In the genomic region with DNA sequence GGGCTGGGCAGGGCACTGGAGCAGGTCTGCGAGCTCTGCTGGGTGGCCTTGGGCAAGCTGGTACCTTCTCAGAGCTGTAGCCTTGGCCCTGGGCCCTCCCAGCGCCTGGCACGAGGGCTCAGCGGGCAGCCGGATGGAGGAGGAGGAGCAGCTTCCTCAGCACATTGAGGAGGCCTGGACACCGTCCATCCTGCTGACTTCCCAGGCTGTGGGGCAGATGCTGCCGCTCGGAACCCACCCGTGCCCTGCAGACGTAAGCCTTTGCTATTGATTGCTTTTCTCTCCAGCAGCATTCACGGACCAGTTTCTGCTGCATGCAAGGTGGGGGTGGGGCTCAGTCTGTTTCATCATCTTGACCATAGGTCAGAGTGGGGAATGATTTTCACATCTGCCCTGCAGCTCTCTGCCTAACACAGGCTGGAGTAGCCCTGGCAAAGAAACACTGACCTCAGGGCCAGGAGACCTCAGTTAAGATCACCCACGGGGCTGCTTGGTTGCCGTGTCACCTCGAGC, we compare ENCODE assay signal across 29 cellular contexts.
DNase-seq lines count a peak whose midpoint lies in the region; ATAC-seq, FAIRE-seq and TF ChIP-seq lines count a peak whose summit lies in the region.
"Had no signal": no experiment of that assay in that cellular context is flagged by ENCODE, and none has a peak within 500 bp of the region (broad histone marks: within the 10 kb centered on the region; RNA-seq: fewer than 3 reads in every experiment).

No MANE protein-coding gene starts in this region.

- H3K4me2 ChIP-seq in H1 (ENCODE audit: insufficient read depth in 1 of 2, low read depth in 2 of 2, low read length in 2 of 2) = no peak overlapping the region
- H3K4me2 ChIP-seq in HepG2 (ENCODE audit: low read depth, low read length) = peak overlapping the region; percentile 75

- peaks cover 0 to 19% (median 5%) of the 10 kb centered on the region in 4 experiments; a peak in 4 of 7 replicates for H3K4me1 ChIP-seq in H1 (replicated peaks in 1 of 4; ENCODE audit: control insufficient read depth in 3 of 4, insufficient read depth in 4 of 4, low read length in 3 of 4)
- peaks cover 67% of the 10 kb centered on the region for H3K4me1 ChIP-seq in HepG2 (ENCODE audit: insufficient read depth, low read length)
- H3K4me1 ChIP-seq: gastrocnemius medialis, tibial artery had no signal

- H3K27me3 ChIP-seq in H1 (replicated peaks in 1 of 4; ENCODE audit: control insufficient read depth in 3 of 4, extremely low read depth in 1 of 4, insufficient read depth in 3 of 4, low read length in 3 of 4) (peaks cover 0 to 2% (median 0%) of the 10 kb centered on the region in 4 experiments; a peak in 1 of 7 replicates), HepG2 (ENCODE audit: control insufficient read depth in 1 of 2, insufficient read depth in 2 of 2, low read length in 2 of 2) (peaks cover 4 to 15% of the 10 kb centered on the region in 2 experiments)
- H3K27me3 ChIP-seq: right atrium auricular region had no signal

- no peak overlapping the region for H2BK5ac ChIP-seq in H1 (ENCODE audit: low read depth, low read length)

- no peak overlapping the region for H2BK120ac ChIP-seq in H1 (replicated peaks; ENCODE audit: low read depth, low read length)

- H2BK12ac ChIP-seq in H1 (ENCODE audit: low read depth, low read length) = no peak overlapping the region

- no peak overlapping the region for H4K8ac ChIP-seq in H1 (ENCODE audit: extremely low read depth, insufficient read depth, low read length)

- H3K9me3 ChIP-seq in H1 (ENCODE audit: insufficient read depth in 2 of 2, low read depth in 1 of 2, low read length in 1 of 2) = no peaks in the 10 kb centered on the region
- no peaks in the 10 kb centered on the region for H3K9me3 ChIP-seq in HepG2 (ENCODE audit: low read length)
- H3K9me3 ChIP-seq: gastrocnemius medialis, mucosa of descending colon, right atrium auricular region, stomach, tibial artery had no signal

- no peak overlapping the region for H3K56ac ChIP-seq in H1 (replicated peaks; ENCODE audit: insufficient read length, low read depth, low read length)

- TF ChIP-seq CTCF in H1 (IDR thresholded peaks at IDR 0.05; ENCODE audit: control extremely low read depth in 1 of 3, insufficient read depth in 1 of 3, low read depth in 1 of 3, low read length in 3 of 3) = no peak
- TF ChIP-seq CTCF in HepG2 (CRISPR knock-in tag; IDR thresholded peaks at IDR 0.05) = no peak

- no peaks in the 10 kb centered on the region for H3K36me3 ChIP-seq in H1 (ENCODE audit: control insufficient read depth in 2 of 4, insufficient read depth in 4 of 4, low read length in 3 of 4)
- no peaks in the 10 kb centered on the region for H3K36me3 ChIP-seq in HepG2 (replicated peaks in 1 of 2; ENCODE audit: control insufficient read depth in 1 of 2, insufficient read depth in 2 of 2, low read length in 2 of 2)
- H3K36me3 ChIP-seq: cardiac muscle cell, gastrocnemius medialis, right atrium auricular region, stomach, tibial artery had no signal

- no peak overlapping the region for H3K4me3 Mint-ChIP-seq in activated T-cell treated with anti-CD3 and anti-CD28 coated beads, Interleukin-2, amount 50 U/mL, for 72 hours
- H3K4me3 Mint-ChIP-seq: activated naive CD8-positive, alpha-beta T cell treated with anti-CD3 and anti-CD28 coated beads, Interleukin-2, amount 10 ng/mL, durations not matched to agents 7 days and 5 days; dendritic cell treated with granulocyte-macrophage colony-stimulating factor and Interleukin-4, amounts not matched to agents 40 ng/mL and 50 ng/mL, for 4 days; natural killer cell treated with Interleukin-12 subunit alpha and Interleukin-12 subunit beta and Interleukin-15 and Interleukin-18, amount 100 ng/mL, for 72 hours; T-helper 2 cell treated with Interferon-gamma antibody and Interleukin-4, amounts not matched to agents 5 μg/mL and 100 μg/mL, for 36 hours had no signal

- H3K4me1 Mint-ChIP-seq in activated T-cell treated with anti-CD3 and anti-CD28 coated beads, Interleukin-2, amount 50 U/mL, for 72 hours (ENCODE audit: low read depth) = no peaks in the 10 kb centered on the region
- H3K4me1 Mint-ChIP-seq: activated naive CD8-positive, alpha-beta T cell treated with anti-CD3 and anti-CD28 coated beads, Interleukin-2, amount 10 ng/mL, durations not matched to agents 7 days and 5 days had no signal

- H3K36me3 Mint-ChIP-seq in activated T-cell treated with anti-CD3 and anti-CD28 coated beads, Interleukin-2, amount 50 U/mL, for 72 hours (ENCODE audit: insufficient read depth in 2 of 2) = no peaks in the 10 kb centered on the region
- H3K36me3 Mint-ChIP-seq: activated naive CD8-positive, alpha-beta T cell treated with anti-CD3 and anti-CD28 coated beads, Interleukin-2, amount 10 ng/mL, durations not matched to agents 7 days and 5 days; natural killer cell treated with Interleukin-12 subunit alpha and Interleukin-12 subunit beta and Interleukin-15 and Interleukin-18, amount 100 ng/mL, for 72 hours had no signal

- no TSS peak for BruUV-seq in HepG2 (replicated peaks; lab: Mats Ljungman, UMichigan)

- TF ChIP-seq POLR2A in H1 (IDR thresholded peaks at IDR 0.05; ENCODE audit: control extremely low read depth in 1 of 2, low read depth in 2 of 2, low read length in 2 of 2) (no peak), HepG2 (IDR thresholded peaks at IDR 0.05; ENCODE audit: insufficient read depth in 1 of 2, low read depth in 2 of 2, low read length in 2 of 2) (no peak)

- H4K5ac ChIP-seq in H1 (ENCODE audit: insufficient read length, low read depth, low read length) = no peak overlapping the region

- no peak overlapping the region for H2AK5ac ChIP-seq in H1 (ENCODE audit: low read depth, low read length)

- DNase-seq in GM04503 (ENCODE audit: low read depth) (peak; percentile 4), H1 (ENCODE audit: low read depth in 1 of 2, low spot score in 2 of 2) (no peak), HepG2 (ENCODE audit: low spot score) (peak; percentile 41), retina (peak; percentile 64), posterior vena cava (ENCODE audit: low spot score) (no peak)
- DNase-seq in activated naive CD4-positive, alpha-beta T cell treated with Interleukin-2 at 50 U/mL for 16 hours = no peak
- no peak for DNase-seq in activated T-cell treated with anti-CD3 and anti-CD28 coated beads, Interleukin-2, amount 50 U/mL, for 72 hours
- DNase-seq: ACHN; activated CD8-positive, alpha-beta memory T cell treated with anti-CD3 and anti-CD28 coated beads for 24 hours; activated effector memory CD4-positive, alpha-beta T cell treated with anti-CD3 and anti-CD28 coated beads, Interleukin-2, amount 50 U/mL, for 16 hours; activated naive CD8-positive, alpha-beta T cell treated with anti-CD3 and anti-CD28 coated beads, Interleukin-2, amount 10 ng/mL, durations not matched to agents 7 days and 5 days; activated T-cell treated with anti-CD3 and anti-CD28 coated beads for 4 hours; DMS153; gastrocnemius medialis; mucosa of descending colon; NCI-H2107; SHP77 treated with DMSO at 0.1 percent for 48 hours; stomach; tibial artery had no signal

- H2AFZ ChIP-seq in H1 (ENCODE audit: low read length) (no peak overlapping the region), HepG2 (ENCODE audit: low read length) (no peak overlapping the region)

- peaks cover 17% of the 10 kb centered on the region for H3K27me3 Mint-ChIP-seq in activated T-cell treated with anti-CD3 and anti-CD28 coated beads, Interleukin-2, amount 50 U/mL, for 72 hours (ENCODE audit: low read depth)

- intact Hi-C loops in HepG2 (cut with micrococcal nuclease; ENCODE audit: unreplicated experiment) (no loop called here), posterior vena cava (cut with DNase I) (no loop called here)

- no peak overlapping the region for H3K18ac ChIP-seq in H1 (ENCODE audit: extremely low read depth, low read length)

- no peak overlapping the region for H3K23ac ChIP-seq in H1 (ENCODE audit: insufficient read length)

- CTCF ChIA-PET in H1 (lab: Charles Lee; ENCODE audit: partially characterized antibody) (interaction anchor here (1.1 to 2.4 kb wide), 5 partner anchors 11 to 326 kb away, joined by 3 to 9 read pairs (median 3); no protein-coding TSS in a partner anchor), HepG2 (lab: Yijun Ruan, JAX; ENCODE audit: low intra/inter-chr PET ratio, low total read pairs) (no interaction called here)

- no peaks in the 10 kb centered on the region for H3K9me3 Mint-ChIP-seq in activated T-cell treated with anti-CD3 and anti-CD28 coated beads, Interleukin-2, amount 50 U/mL, for 72 hours
- H3K9me3 Mint-ChIP-seq: activated naive CD8-positive, alpha-beta T cell treated with anti-CD3 and anti-CD28 coated beads, Interleukin-2, amount 10 ng/mL, durations not matched to agents 7 days and 5 days; dendritic cell treated with granulocyte-macrophage colony-stimulating factor and Interleukin-4, amounts not matched to agents 40 ng/mL and 50 ng/mL, for 4 days; natural killer cell treated with Interleukin-12 subunit alpha and Interleukin-12 subunit beta and Interleukin-15 and Interleukin-18, amount 100 ng/mL, for 72 hours; T-helper 2 cell treated with Interferon-gamma antibody and Interleukin-4, amounts not matched to agents 5 μg/mL and 100 μg/mL, for 36 hours had no signal

- no peaks in the 10 kb centered on the region for H4K20me1 ChIP-seq in H1 (replicated peaks in 1 of 2; ENCODE audit: control insufficient read depth in 1 of 2, insufficient read depth in 2 of 2, low read length in 2 of 2)
- no peaks in the 10 kb centered on the region for H4K20me1 ChIP-seq in HepG2 (ENCODE audit: insufficient read depth, low read length)

- TF ChIP-seq RAD21 in H1 (IDR thresholded peaks at IDR 0.05 in 1 of 2, conservative IDR thresholded peaks at IDR 0.05 in 1 of 2; ENCODE audit: low read depth in 2 of 2, low read length in 2 of 2) (no peak), HepG2 (CRISPR knock-in tag; IDR thresholded peaks at IDR 0.05) (no peak)

- no peak overlapping the region for H3K4me3 ChIP-seq in H1 (ENCODE audit: extremely low read depth in 1 of 4, insufficient read depth in 2 of 4, low read depth in 3 of 4, low read length in 4 of 4)
- peak overlapping the region; percentile 9 to 60 (median 41); a peak in 5 of 6 replicates for H3K4me3 ChIP-seq in HepG2 (replicated peaks in 1 of 3; ENCODE audit: insufficient read depth in 1 of 3, low read depth in 2 of 3, low read length in 3 of 3)
- H3K4me3 ChIP-seq: cardiac muscle cell, gastrocnemius medialis, mucosa of descending colon, right atrium auricular region, stomach, tibial artery had no signal

- H3K23me2 ChIP-seq in H1 (ENCODE audit: low read depth, low read length) = no peaks in the 10 kb centered on the region

- H3K14ac ChIP-seq in H1 (ENCODE audit: insufficient read length) = peak overlapping the region; percentile 21

- no peak overlapping the region for H3K27ac ChIP-seq in H1 (ENCODE audit: low read depth, low read length)
- peak overlapping the region; percentile 7 for H3K27ac ChIP-seq in HepG2 (ENCODE audit: extremely low read length, insufficient read depth, low read length)
- H3K27ac ChIP-seq: gastrocnemius medialis, right atrium auricular region, stomach, tibial artery had no signal

- TF ChIP-seq EP300 in H1 (IDR thresholded peaks at IDR 0.05; ENCODE audit: borderline replicate concordance in 1 of 2, low read depth in 2 of 2, low read length in 2 of 2) (no peak), HepG2 (IDR thresholded peaks at IDR 0.05; ENCODE audit: low read depth in 2 of 2, low read length in 2 of 2) (no peak; a peak in 1 of 4 replicates), HepG2 (CRISPR knock-in tag; IDR thresholded peaks at IDR 0.05; ENCODE audit: borderline replicate concordance) (no peak)

- POLR2A ChIA-PET in H1 (lab: Charles Lee; ENCODE audit: partially characterized antibody) = no interaction called here
- POLR2A ChIA-PET in HepG2 (lab: Yijun Ruan, JAX) = interaction anchor here (1.1 to 3.3 kb wide), 3 partner anchors 8 to 158 kb away, joined by 3 to 21 read pairs (median 6); no protein-coding TSS in a partner anchor

- H3K4ac ChIP-seq in H1 (replicated peaks; ENCODE audit: insufficient read length, low read depth, low read length) = no peak overlapping the region

- H3K27ac Mint-ChIP-seq in activated T-cell treated with anti-CD3 and anti-CD28 coated beads, Interleukin-2, amount 50 U/mL, for 72 hours = no peak overlapping the region
- H3K27ac Mint-ChIP-seq: activated naive CD8-positive, alpha-beta T cell treated with anti-CD3 and anti-CD28 coated beads, Interleukin-2, amount 10 ng/mL, durations not matched to agents 7 days and 5 days; dendritic cell treated with granulocyte-macrophage colony-stimulating factor and Interleukin-4, amounts not matched to agents 40 ng/mL and 50 ng/mL, for 4 days; natural killer cell treated with Interleukin-12 subunit alpha and Interleukin-12 subunit beta and Interleukin-15 and Interleukin-18, amount 100 ng/mL, for 72 hours; T-helper 2 cell treated with Interferon-gamma antibody and Interleukin-4, amounts not matched to agents 5 μg/mL and 100 μg/mL, for 36 hours had no signal

- WGBS in H1 (ENCODE audit: extremely low coverage in 1 of 2, insufficient coverage in 1 of 2, insufficient read length in 1 of 2, insufficient replicate concordance in 2 of 2, low coverage in 1 of 2, low lambda C conversion rate in 2 of 2, missing lambda C conversion rate in 1 of 2), 2 experiments = 90% methylated on average over 14 of the region's 14 CpGs; no CpG with 5 or more reads in 1 of the 2 experiments
- WGBS in HepG2 (ENCODE audit: low lambda C conversion rate) = no CpG with 5 or more reads among the region's 14 CpGs

- H3K79me2 ChIP-seq in H1 (ENCODE audit: control insufficient read depth in 1 of 2, insufficient read depth in 2 of 2, low read length in 2 of 2) = no peaks in the 10 kb centered on the region
- no peaks in the 10 kb centered on the region for H3K79me2 ChIP-seq in HepG2 (ENCODE audit: insufficient read depth, low read length)

- H3K79me1 ChIP-seq in H1 (ENCODE audit: low read depth, low read length) = no peaks in the 10 kb centered on the region

- ATAC-seq in HepG2 (peak; percentile 78), GM18909 (IDR thresholded peaks at IDR 0.05; ENCODE audit: poor library complexity, unreplicated experiment) (no peak)
- ATAC-seq in activated T-cell treated with anti-CD3 and anti-CD28 coated beads, Interleukin-2, amount 50 U/mL, for 72 hours (replicated peaks in 1 of 2) = no peak
- ATAC-seq: esophagus mucosa; gastrocnemius medialis; mucosa of descending colon; natural killer cell treated with Interleukin-12 subunit alpha and Interleukin-12 subunit beta and Interleukin-15 and Interleukin-18, amount 100 ng/mL, for 72 hours had no signal

- FAIRE-seq in H1 (lab: Jason Lieb, UNC) (no peak), HepG2 (lab: Jason Lieb, UNC) (peak; percentile 65)
- FAIRE-seq: astrocyte, GM12892, H54 had no signal

- H3K9ac ChIP-seq in H1 (replicated peaks in 1 of 4; ENCODE audit: extremely low read depth in 1 of 4, low read depth in 3 of 4, low read length in 3 of 4) (no peak overlapping the region), HepG2 (ENCODE audit: insufficient read depth, low read depth, low read length) (0 out of 2 replicates have a peak overlapping the region, but pooled peaks have one; percentile 10)

- in situ Hi-C loops in HepG2 (cut with HindIII; ENCODE audit: extremely low pct_ligation_motif_present, low pct_unique_long_range_greater_than_20kb) = no loop called here

- no peak overlapping the region for H4K91ac ChIP-seq in H1 (replicated peaks; ENCODE audit: insufficient read length, low read length)

- no peak overlapping the region for H2BK20ac ChIP-seq in H1 (ENCODE audit: low read length)

- no peak overlapping the region for H2BK15ac ChIP-seq in H1 (ENCODE audit: low read length)

Comparison
In these comparisons a context has a peak if more than half of its experiments do, and no peak if none do; other contexts are left out.
1. DNase-seq: peak in GM04503 (single experiment), HepG2 (single experiment) and retina (single experiment); none in H1 (0 of 2), posterior vena cava (single experiment), activated naive CD4-positive, alpha-beta T cell treated with Interleukin-2 at 50 U/mL for 16 hours (single experiment) and activated T-cell treated with anti-CD3 and anti-CD28 coated beads, Interleukin-2, amount 50 U/mL, for 72 hours (0 of 2).
2. H3K4me3 ChIP-seq: peak in HepG2 (3 of 3); none in H1 (0 of 4).